ENCODE assay signal across 9 cellular contexts in genomic region chr19:14375582-14376291, GRCh38. TPM values are rescaled to one million over a fixed set of nuclear protein-coding genes. Genes with fewer than 3 reads are reported as not detected.
DNase-seq lines count a peak whose midpoint lies in the region; ATAC-seq and TF ChIP-seq lines count a peak whose summit lies in the region.
"Had no signal": no experiment of that assay in that cellular context is flagged by ENCODE, and none has a peak within 500 bp of the region (broad histone marks: within the 10 kb centered on the region; RNA-seq: fewer than 3 reads in every experiment).

No MANE protein-coding gene starts in this region.

- H3K4me3 Mint-ChIP-seq in activated CD8-positive, alpha-beta T cell treated with anti-CD3 and anti-CD28 coated beads for 36 hours = peak overlapping the region; percentile 69
- peak overlapping the region; percentile 71 for H3K4me3 Mint-ChIP-seq in stimulated activated effector memory CD8-positive, alpha-beta T cell treated with anti-CD3 and anti-CD28 coated beads, Interleukin-12 subunit alpha, Interleukin-12 subunit beta, amount 100 ng/mL, for 72 hours
- H3K4me3 Mint-ChIP-seq: nephron progenitor cell had no signal

- no peaks in the 10 kb centered on the region for H3K4me1 ChIP-seq in foreskin keratinocyte

- DNase-seq in activated CD8-positive, alpha-beta T cell treated with anti-CD3 and anti-CD28 coated beads for 36 hours = no peak
- DNase-seq in left ventricle myocardium superior (peak; percentile 69), foreskin keratinocyte (no peak)
- DNase-seq in stimulated activated effector memory CD8-positive, alpha-beta T cell treated with anti-CD3 and anti-CD28 coated beads, Interleukin-12 subunit alpha, Interleukin-12 subunit beta, amount 100 ng/mL, for 72 hours (ENCODE audit: low spot score in 2 of 2) = no peak
- DNase-seq: NCI-H1694 treated with DMSO at 0.1 percent for 48 hours, nephron progenitor cell had no signal

- CTCF ChIA-PET in activated CD8-positive, alpha-beta T cell treated with anti-CD3 and anti-CD28 coated beads for 36 hours (lab: Charles Lee) = interaction anchor here (1.7 to 2.6 kb wide), 3 partner anchors 12 to 27 kb away, joined by 4 to 11 read pairs (median 7); no protein-coding TSS in a partner anchor

- H3K9me3 Mint-ChIP-seq in activated CD8-positive, alpha-beta T cell treated with anti-CD3 and anti-CD28 coated beads for 36 hours = no peaks in the 10 kb centered on the region
- H3K9me3 Mint-ChIP-seq in stimulated activated effector memory CD8-positive, alpha-beta T cell treated with anti-CD3 and anti-CD28 coated beads, Interleukin-12 subunit alpha, Interleukin-12 subunit beta, amount 100 ng/mL, for 72 hours = no peaks in the 10 kb centered on the region
- H3K9me3 Mint-ChIP-seq: nephron progenitor cell had no signal

- intact Hi-C loops in activated CD8-positive, alpha-beta T cell treated with anti-CD3 and anti-CD28 coated beads for 36 hours (cut with micrococcal nuclease) = no loop called here
- intact Hi-C loops in left ventricle myocardium superior (cut with micrococcal nuclease) = no loop called here

- POLR2A ChIA-PET in activated CD8-positive, alpha-beta T cell treated with anti-CD3 and anti-CD28 coated beads for 36 hours (lab: Charles Lee) = interaction anchor here (1.5 to 2.9 kb wide), 6 partner anchors 9 to 102 kb away, joined by 3 to 22 read pairs (median 10); no protein-coding TSS in a partner anchor

- no peak for TF ChIP-seq CTCF in activated CD8-positive, alpha-beta T cell treated with anti-CD3 and anti-CD28 coated beads for 36 hours (IDR thresholded peaks at IDR 0.05)
- TF ChIP-seq CTCF in foreskin keratinocyte (conservative IDR thresholded peaks at IDR 0.05) = no peak

- ATAC-seq in HG03097 (IDR thresholded peaks at IDR 0.05; ENCODE audit: low FRiP score, unreplicated experiment) (peak; percentile 31), left ventricle myocardium superior (peak; percentile 93), GM18867 (IDR thresholded peaks at IDR 0.05; ENCODE audit: unreplicated experiment) (no peak), HG02973 (IDR thresholded peaks at IDR 0.05; ENCODE audit: unreplicated experiment) (no peak), foreskin keratinocyte (no peak)
- ATAC-seq in activated CD8-positive, alpha-beta T cell treated with anti-CD3 and anti-CD28 coated beads for 36 hours = peak; percentile 10
- ATAC-seq in stimulated activated effector memory CD8-positive, alpha-beta T cell treated with anti-CD3 and anti-CD28 coated beads, Interleukin-12 subunit alpha, Interleukin-12 subunit beta, amount 100 ng/mL, for 72 hours = peak; percentile 48

- H3K36me3 Mint-ChIP-seq in activated CD8-positive, alpha-beta T cell treated with anti-CD3 and anti-CD28 coated beads for 36 hours (ENCODE audit: low read depth) = no peaks in the 10 kb centered on the region
- H3K36me3 Mint-ChIP-seq in stimulated activated effector memory CD8-positive, alpha-beta T cell treated with anti-CD3 and anti-CD28 coated beads, Interleukin-12 subunit alpha, Interleukin-12 subunit beta, amount 100 ng/mL, for 72 hours = peaks cover 23% of the 10 kb centered on the region

- H3K27ac Mint-ChIP-seq in activated CD8-positive, alpha-beta T cell treated with anti-CD3 and anti-CD28 coated beads for 36 hours = peak overlapping the region; percentile 95
- peak overlapping the region; percentile 98 for H3K27ac Mint-ChIP-seq in stimulated activated effector memory CD8-positive, alpha-beta T cell treated with anti-CD3 and anti-CD28 coated beads, Interleukin-12 subunit alpha, Interleukin-12 subunit beta, amount 100 ng/mL, for 72 hours
- H3K27ac Mint-ChIP-seq: nephron progenitor cell had no signal

- no peak overlapping the region for H3K27ac ChIP-seq in foreskin keratinocyte

- H3K27me3 ChIP-seq in foreskin keratinocyte = no peaks in the 10 kb centered on the region

- H3K27me3 Mint-ChIP-seq in activated CD8-positive, alpha-beta T cell treated with anti-CD3 and anti-CD28 coated beads for 36 hours = no peaks in the 10 kb centered on the region

- peaks cover 67% of the 10 kb centered on the region for H3K4me1 Mint-ChIP-seq in activated CD8-positive, alpha-beta T cell treated with anti-CD3 and anti-CD28 coated beads for 36 hours (ENCODE audit: low read depth)
- H3K4me1 Mint-ChIP-seq in stimulated activated effector memory CD8-positive, alpha-beta T cell treated with anti-CD3 and anti-CD28 coated beads, Interleukin-12 subunit alpha, Interleukin-12 subunit beta, amount 100 ng/mL, for 72 hours = peaks cover 54% of the 10 kb centered on the region

RNA-seq across cellular contexts. Expression of gene ADGRE5, which starts 5.5 kb away (rescaled TPM):
- 100 to 1,000 TPM; 185 to 186 TPM for total RNA-seq in activated CD8-positive, alpha-beta T cell treated with anti-CD3 and anti-CD28 coated beads for 36 hours
- 39.5 TPM for total RNA-seq in left ventricle myocardium superior
- total RNA-seq in foreskin keratinocyte = 13.7 and 16.8 TPM in 2 replicates
- polyA plus RNA-seq in foreskin keratinocyte = 14.5 and 19.6 TPM in 2 replicates

RNA-seq across cellular contexts. Expression of gene DDX39A, which starts 43.4 kb away (rescaled TPM):
- 100 to 1,000 TPM; 217 to 226 TPM for total RNA-seq in activated CD8-positive, alpha-beta T cell treated with anti-CD3 and anti-CD28 coated beads for 36 hours
- total RNA-seq in left ventricle myocardium superior (32.4 TPM), foreskin keratinocyte (104 and 132 TPM in 2 replicates)
- polyA plus RNA-seq in foreskin keratinocyte = 123 and 146 TPM in 2 replicates

RNA-seq across cellular contexts. Expression of gene PKN1, which starts 57.4 kb away (rescaled TPM):
- total RNA-seq in activated CD8-positive, alpha-beta T cell treated with anti-CD3 and anti-CD28 coated beads for 36 hours = 100 to 1,000 TPM; 172 to 192 TPM
- total RNA-seq in left ventricle myocardium superior = 162 TPM
- 3.8 and 5.7 TPM in 2 replicates for total RNA-seq in foreskin keratinocyte
- polyA plus RNA-seq in foreskin keratinocyte = 3.4 and 4.6 TPM in 2 replicates

Comparison
In these comparisons a context has a peak if more than half of its experiments do, and no peak if none do; other contexts are left out.
1. ATAC-seq: peak in HG03097 (single experiment), activated CD8-positive, alpha-beta T cell treated with anti-CD3 and anti-CD28 coated beads for 36 hours (single experiment), left ventricle myocardium superior (single experiment) and stimulated activated effector memory CD8-positive, alpha-beta T cell treated with anti-CD3 and anti-CD28 coated beads, Interleukin-12 subunit alpha, Interleukin-12 subunit beta, amount 100 ng/mL, for 72 hours (single experiment); none in GM18867 (single experiment), HG02973 (single experiment) and foreskin keratinocyte (single experiment).
2. RNA of gene PKN1, which starts 57.4 kb away (total RNA-seq): 172 to 192 TPM in activated CD8-positive, alpha-beta T cell treated with anti-CD3 and anti-CD28 coated beads for 36 hours and 162 TPM in left ventricle myocardium superior (single experiment); 3.8 to 5.7 TPM in foreskin keratinocyte; every median in the first group is over 10 times any median in the second.